In genomic region chr3:50573566-50574279, GRCh38 we compare ENCODE assay signal across 1 cellular context.
A peak's percentile ranks its signal among the peaks of the same experiment; 100 is the strongest.
TF ChIP-seq lines count a peak whose summit lies in the region.

No MANE protein-coding gene starts in this region.

TF ChIP-seq in HepG2, 621 proteins besides CTCF, POLR2A, EP300 and RAD21:
- TF ChIP-seq ZNF724P (CRISPR knock-in tag; IDR thresholded peaks at IDR 0.05; ENCODE audit: borderline replicate concordance) = no peak
- TF ChIP-seq ZNF567 (CRISPR knock-in tag; IDR thresholded peaks at IDR 0.05; ENCODE audit: borderline replicate concordance) = no peak
- peak; percentile 34 for TF ChIP-seq STAG1 (CRISPR knock-in tag; IDR thresholded peaks at IDR 0.05)
- no peak for TF ChIP-seq ZNF547 (CRISPR knock-in tag; IDR thresholded peaks at IDR 0.05)
- no peak for TF ChIP-seq MEIS2 (CRISPR knock-in tag; IDR thresholded peaks at IDR 0.05)
